Comparison of ENCODE assay signal across 8 cellular contexts in the genomic region with DNA sequence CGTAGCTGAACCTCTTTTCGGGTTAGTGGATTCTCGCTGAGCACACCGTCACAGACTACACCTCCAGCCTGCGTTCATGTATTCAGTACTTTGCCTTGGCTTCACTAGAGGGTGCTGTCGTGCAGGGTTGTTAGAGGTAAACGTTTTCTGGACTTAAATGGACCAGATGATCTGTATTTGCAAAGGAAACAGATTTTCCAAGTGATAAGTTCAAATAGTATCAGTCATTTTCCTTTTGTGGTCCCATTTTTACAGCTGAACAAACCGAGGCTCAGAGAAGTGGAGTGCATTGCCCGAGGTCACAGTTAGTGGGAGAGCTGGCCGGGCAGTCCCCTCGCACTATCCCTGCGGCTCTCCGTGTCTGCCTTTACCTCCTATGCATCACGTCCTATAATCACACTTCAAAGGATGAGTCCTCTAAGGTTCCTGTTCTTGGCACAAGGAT.
DNase-seq lines count a peak whose midpoint lies in the region; ATAC-seq, FAIRE-seq and TF ChIP-seq lines count a peak whose summit lies in the region.

No MANE protein-coding gene starts in this region.

- no peak for FAIRE-seq in bronchial epithelial cell (lab: Jason Lieb, UNC)

- POLR2A ChIA-PET in WTC11 (lab: Charles Lee): no interaction called here

- no peak overlapping the region for H3K27ac Mint-ChIP-seq in WTC11

- H3K4me1 Mint-ChIP-seq in WTC11: peaks cover 32% of the 10 kb centered on the region

- H3K27me3 ChIP-seq in bronchial epithelial cell (ENCODE audit: control insufficient read depth, insufficient read depth, low read length): no peaks in the 10 kb centered on the region

- TF ChIP-seq CTCF in WTC11 (IDR thresholded peaks at IDR 0.05) (peak; percentile 56), bronchial epithelial cell (IDR thresholded peaks at IDR 0.05; ENCODE audit: insufficient read depth, low read length, severe bottlenecking) (peak; percentile 76)

- DNase-seq in AG08395 (ENCODE audit: low spot score): peak; percentile 44
- DNase-seq in LHCN-M2 (ENCODE audit: low read depth): peak; percentile 62
- DNase-seq in WTC11 (ENCODE audit: low spot score): peak; percentile 71
- DNase-seq in bronchial epithelial cell (ENCODE audit: low read depth): peak; percentile 71
- peak; percentile 69 for DNase-seq in left lobe of liver (ENCODE audit: low spot score)
- peak; percentile 31 for DNase-seq in stimulated activated CD8-positive, alpha-beta memory T cell treated with anti-CD3 and anti-CD28 coated beads, Interleukin-12 subunit alpha, Interleukin-12 subunit beta, amount 100 ng/mL, for 4 hours (ENCODE audit: low read depth)

- H3K4me3 Mint-ChIP-seq in WTC11: no peak overlapping the region

- peaks cover 2% of the 10 kb centered on the region for H3K36me3 ChIP-seq in bronchial epithelial cell (ENCODE audit: control insufficient read depth, insufficient read depth, low read length)

- H3K27me3 Mint-ChIP-seq in WTC11 (ENCODE audit: low read depth): no peaks in the 10 kb centered on the region

- peaks cover 9% of the 10 kb centered on the region; the same call in 1 of the 2 replicates for H3K36me3 Mint-ChIP-seq in WTC11

- H3K4me3 ChIP-seq in bronchial epithelial cell (ENCODE audit: low read depth, low read length): no peak overlapping the region

- ATAC-seq in GM19452 (IDR thresholded peaks at IDR 0.05; ENCODE audit: unreplicated experiment): peak; percentile 69
- ATAC-seq in WTC11: peak; percentile 94
- peak; percentile 96 for ATAC-seq in left lobe of liver
- no peak for ATAC-seq in GM19328 (IDR thresholded peaks at IDR 0.05; ENCODE audit: unreplicated experiment)

- CTCF ChIA-PET in WTC11 (lab: Charles Lee): interaction anchor here (0.6 to 3.0 kb wide), 16 partner anchors 8 to 415 kb away, joined by 3 to 12 read pairs (median 3); no protein-coding TSS in a partner anchor

- H3K9me3 Mint-ChIP-seq in WTC11: no peaks in the 10 kb centered on the region

TF ChIP-seq in WTC11, 78 proteins besides CTCF, POLR2A, EP300 and RAD21:
- TF ChIP-seq GABPB1 (CRISPR knock-in tag; IDR thresholded peaks at IDR 0.05) (0 out of 2 replicates have a peak, but pooled peaks have one; percentile 29), CBFB (CRISPR knock-in tag; IDR thresholded peaks at IDR 0.05; ENCODE audit: low read depth) (no peak), EMX1 (CRISPR knock-in tag; IDR thresholded peaks at IDR 0.05) (no peak), GRHL2 (CRISPR knock-in tag; IDR thresholded peaks at IDR 0.05; ENCODE audit: insufficient replicate concordance, severe bottlenecking) (no peak)
- TF ChIP-seq, protein P1, sequence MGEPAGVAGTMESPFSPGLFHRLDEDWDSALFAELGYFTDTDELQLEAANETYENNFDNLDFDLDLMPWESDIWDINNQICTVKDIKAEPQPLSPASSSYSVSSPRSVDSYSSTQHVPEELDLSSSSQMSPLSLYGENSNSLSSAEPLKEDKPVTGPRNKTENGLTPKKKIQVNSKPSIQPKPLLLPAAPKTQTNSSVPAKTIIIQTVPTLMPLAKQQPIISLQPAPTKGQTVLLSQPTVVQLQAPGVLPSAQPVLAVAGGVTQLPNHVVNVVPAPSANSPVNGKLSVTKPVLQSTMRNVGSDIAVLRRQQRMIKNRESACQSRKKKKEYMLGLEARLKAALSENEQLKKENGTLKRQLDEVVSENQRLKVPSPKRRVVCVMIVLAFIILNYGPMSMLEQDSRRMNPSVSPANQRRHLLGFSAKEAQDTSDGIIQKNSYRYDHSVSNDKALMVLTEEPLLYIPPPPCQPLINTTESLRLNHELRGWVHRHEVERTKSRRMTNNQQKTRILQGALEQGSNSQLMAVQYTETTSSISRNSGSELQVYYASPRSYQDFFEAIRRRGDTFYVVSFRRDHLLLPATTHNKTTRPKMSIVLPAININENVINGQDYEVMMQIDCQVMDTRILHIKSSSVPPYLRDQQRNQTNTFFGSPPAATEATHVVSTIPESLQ (CRISPR knock-in tag; IDR thresholded peaks at IDR 0.05): no peak
- TF ChIP-seq, protein P2, sequence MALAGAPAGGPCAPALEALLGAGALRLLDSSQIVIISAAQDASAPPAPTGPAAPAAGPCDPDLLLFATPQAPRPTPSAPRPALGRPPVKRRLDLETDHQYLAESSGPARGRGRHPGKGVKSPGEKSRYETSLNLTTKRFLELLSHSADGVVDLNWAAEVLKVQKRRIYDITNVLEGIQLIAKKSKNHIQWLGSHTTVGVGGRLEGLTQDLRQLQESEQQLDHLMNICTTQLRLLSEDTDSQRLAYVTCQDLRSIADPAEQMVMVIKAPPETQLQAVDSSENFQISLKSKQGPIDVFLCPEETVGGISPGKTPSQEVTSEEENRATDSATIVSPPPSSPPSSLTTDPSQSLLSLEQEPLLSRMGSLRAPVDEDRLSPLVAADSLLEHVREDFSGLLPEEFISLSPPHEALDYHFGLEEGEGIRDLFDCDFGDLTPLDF (CRISPR knock-in tag; IDR thresholded peaks at IDR 0.05): no peak
